13 cellular contexts compared by ENCODE assay signal in genomic region chr19:38395381-38396127, GRCh38. TPM values are rescaled to one million over a fixed set of nuclear protein-coding genes. Genes with fewer than 3 reads are reported as not detected.
A peak's percentile ranks its signal among the peaks of the same experiment; 100 is the strongest.
DNase-seq lines count a peak whose midpoint lies in the region; ATAC-seq, FAIRE-seq and TF ChIP-seq lines count a peak whose summit lies in the region.
"Had no signal": no experiment of that assay in that cellular context is flagged by ENCODE, and none has a peak within 500 bp of the region (broad histone marks: within the 10 kb centered on the region; RNA-seq: fewer than 3 reads in every experiment).

No MANE protein-coding gene starts in this region.

- CTCF ChIA-PET in HepG2 (lab: Yijun Ruan, JAX; ENCODE audit: low intra/inter-chr PET ratio, low total read pairs), result no interaction called here
- CTCF ChIA-PET in naive thymus-derived CD4-positive, alpha-beta T cell (lab: Charles Lee), result interaction anchor here (0.6 to 2.6 kb wide), 4 partner anchors 9 to 539 kb away, joined by 3 to 11 read pairs (median 3); partner anchors contain the start of gene PSMD8

- H3K27ac ChIP-seq in HepG2 (ENCODE audit: extremely low read length, insufficient read depth, low read length) (no peak overlapping the region), right lobe of liver (no peak overlapping the region)
- H3K27ac ChIP-seq in naive thymus-derived CD4-positive, alpha-beta T cell (ENCODE audit: low read depth, low read length), result peak overlapping the region; percentile 60

- FAIRE-seq in HepG2 (lab: Jason Lieb, UNC), result no peak
- FAIRE-seq: GM18507 had no signal

- no peak overlapping the region for H3K4me2 ChIP-seq in HepG2 (ENCODE audit: low read depth, low read length)

- H3K4me3 ChIP-seq in HepG2 (replicated peaks in 1 of 3; ENCODE audit: insufficient read depth in 1 of 3, low read depth in 2 of 3, low read length in 3 of 3), result no peak overlapping the region
- H3K4me3 ChIP-seq in right lobe of liver, result no peak overlapping the region
- H3K4me3 ChIP-seq in naive thymus-derived CD4-positive, alpha-beta T cell (ENCODE audit: low read length), result peak overlapping the region; percentile 56

- H3K36me3 ChIP-seq in HepG2 (replicated peaks in 1 of 2; ENCODE audit: control insufficient read depth in 1 of 2, insufficient read depth in 2 of 2, low read length in 2 of 2) (no peaks in the 10 kb centered on the region), right lobe of liver (no peaks in the 10 kb centered on the region)
- H3K36me3 ChIP-seq in naive thymus-derived CD4-positive, alpha-beta T cell (ENCODE audit: control insufficient read depth in 2 of 3, insufficient read depth in 3 of 3, low read length in 3 of 3), result no peaks in the 10 kb centered on the region

- no peaks in the 10 kb centered on the region for H3K79me2 ChIP-seq in HepG2 (ENCODE audit: insufficient read depth, low read length)

- DNase-seq in HepG2 (ENCODE audit: low spot score), result no peak
- no peak for DNase-seq in right lobe of liver
- DNase-seq in naive thymus-derived CD4-positive, alpha-beta T cell, result peak in 8 of 9 donors; percentile 36 to 66 (median 58)
- DNase-seq in pons (ENCODE audit: low spot score), result no peak
- DNase-seq: HFFc6, NCI-H510A treated with DMSO at 0.1 percent for 48 hours had no signal

- peak overlapping the region; percentile 84 for H3K4me3 Mint-ChIP-seq in activated naive CD4-positive, alpha-beta T cell treated with anti-CD3 and anti-CD28 coated beads, Interleukin-2, amount 50 U/mL, for 24 hours
- peak overlapping the region; percentile 65 to 84 (median 81) for H3K4me3 Mint-ChIP-seq in naive thymus-derived CD4-positive, alpha-beta T cell
- H3K4me3 Mint-ChIP-seq: HFFc6 had no signal

- intact Hi-C loops in HepG2 (cut with micrococcal nuclease; ENCODE audit: unreplicated experiment), result no loop called here
- intact Hi-C loops in right lobe of liver (cut with DNase I), result loop anchor here in 1 of 2 donors (10.0 kb wide), 1 partner anchor 229 kb away; no protein-coding TSS in a partner anchor
- intact Hi-C loops in naive thymus-derived CD4-positive, alpha-beta T cell (cut with micrococcal nuclease), result loop anchor here (2.0 to 10.0 kb wide), 2 partner anchors 455 to 949 kb away; partner anchors contain the start of gene SAMD4B (in 1 of the 2)

- no peak for TF ChIP-seq RAD21 in HepG2 (CRISPR knock-in tag; IDR thresholded peaks at IDR 0.05)

- H4K20me1 ChIP-seq in HepG2 (ENCODE audit: insufficient read depth, low read length), result no peaks in the 10 kb centered on the region

- no peaks in the 10 kb centered on the region for H3K9me3 ChIP-seq in HepG2 (ENCODE audit: low read length)
- no peaks in the 10 kb centered on the region for H3K9me3 ChIP-seq in right lobe of liver
- no peaks in the 10 kb centered on the region for H3K9me3 ChIP-seq in naive thymus-derived CD4-positive, alpha-beta T cell (ENCODE audit: control insufficient read depth in 2 of 3, low read length in 3 of 3)

- no peaks in the 10 kb centered on the region for H3K36me3 Mint-ChIP-seq in activated naive CD4-positive, alpha-beta T cell treated with anti-CD3 and anti-CD28 coated beads, Interleukin-2, amount 50 U/mL, for 24 hours
- H3K36me3 Mint-ChIP-seq in naive thymus-derived CD4-positive, alpha-beta T cell, result peaks cover 0 to 5% (median 0%) of the 10 kb centered on the region in 5 donors

- in situ Hi-C loops in HepG2 (cut with HindIII; ENCODE audit: extremely low pct_ligation_motif_present, low pct_unique_long_range_greater_than_20kb), result no loop called here

- peaks cover 28% of the 10 kb centered on the region for H3K4me1 Mint-ChIP-seq in activated naive CD4-positive, alpha-beta T cell treated with anti-CD3 and anti-CD28 coated beads, Interleukin-2, amount 50 U/mL, for 24 hours
- peaks cover 8 to 27% (median 22%) of the 10 kb centered on the region in 7 donors for H3K4me1 Mint-ChIP-seq in naive thymus-derived CD4-positive, alpha-beta T cell

- TF ChIP-seq EP300 in HepG2 (IDR thresholded peaks at IDR 0.05; ENCODE audit: low read depth in 2 of 2, low read length in 2 of 2), result no peak
- TF ChIP-seq EP300 in HepG2 (CRISPR knock-in tag; IDR thresholded peaks at IDR 0.05; ENCODE audit: borderline replicate concordance), result no peak

- ATAC-seq in HepG2, result no peak
- no peak for ATAC-seq in right lobe of liver
- ATAC-seq in naive thymus-derived CD4-positive, alpha-beta T cell, result peak; percentile 79
- no peak for ATAC-seq in GM18498 (IDR thresholded peaks at IDR 0.05; ENCODE audit: unreplicated experiment)
- ATAC-seq in HG03520 (IDR thresholded peaks at IDR 0.05; ENCODE audit: unreplicated experiment), result no peak
- no peak for ATAC-seq in GM21786 (IDR thresholded peaks at IDR 0.05; ENCODE audit: unreplicated experiment)

- no peak for TF ChIP-seq CTCF in HepG2 (CRISPR knock-in tag; IDR thresholded peaks at IDR 0.05)
- TF ChIP-seq CTCF in right lobe of liver (IDR thresholded peaks at IDR 0.05), result no peak

- POLR2A ChIA-PET in HepG2 (lab: Yijun Ruan, JAX), result no interaction called here
- POLR2A ChIA-PET in naive thymus-derived CD4-positive, alpha-beta T cell (lab: Charles Lee), result interaction anchor here (0.7 to 2.1 kb wide), 5 partner anchors 7 to 20 kb away, joined by 3 to 15 read pairs (median 6); partner anchors contain the start of genes FAM98C, GGN and PSMD8

- H3K4me1 ChIP-seq in HepG2 (ENCODE audit: insufficient read depth, low read length) (peaks cover 25% of the 10 kb centered on the region), right lobe of liver (no peaks in the 10 kb centered on the region)
- H3K4me1 ChIP-seq in naive thymus-derived CD4-positive, alpha-beta T cell (ENCODE audit: control insufficient read depth in 2 of 2, insufficient read depth in 2 of 2, low read length in 2 of 2), result peaks cover 5 to 19% of the 10 kb centered on the region in 2 donors

- no peak overlapping the region for H3K27ac Mint-ChIP-seq in activated naive CD4-positive, alpha-beta T cell treated with anti-CD3 and anti-CD28 coated beads, Interleukin-2, amount 50 U/mL, for 24 hours
- peak overlapping the region; percentile 5 to 91 (median 80) for H3K27ac Mint-ChIP-seq in naive thymus-derived CD4-positive, alpha-beta T cell
- H3K27ac Mint-ChIP-seq: HFFc6 had no signal

- TF ChIP-seq POLR2A in HepG2 (IDR thresholded peaks at IDR 0.05; ENCODE audit: insufficient read depth in 1 of 2, low read depth in 2 of 2, low read length in 2 of 2), result no peak
- no peak for TF ChIP-seq POLR2A in right lobe of liver (IDR thresholded peaks at IDR 0.05)

- H3K9ac ChIP-seq in HepG2 (ENCODE audit: insufficient read depth, low read depth, low read length), result no peak overlapping the region

- H3K27me3 Mint-ChIP-seq in activated naive CD4-positive, alpha-beta T cell treated with anti-CD3 and anti-CD28 coated beads, Interleukin-2, amount 50 U/mL, for 24 hours, result no peaks in the 10 kb centered on the region
- H3K27me3 Mint-ChIP-seq in naive thymus-derived CD4-positive, alpha-beta T cell, result peaks cover 0 to 33% (median 5%) of the 10 kb centered on the region in 5 donors

- 48% methylated on average over 7 of the region's 88 CpGs for whole genome bisulfite sequencing in HepG2 (ENCODE audit: low lambda C conversion rate)
- WGBS in right lobe of liver (ENCODE audit: insufficient coverage, low coverage, low lambda C conversion rate, missing lambda C conversion rate), result no CpG with 5 or more reads among the region's 88 CpGs

- BruUV-seq in HepG2 (replicated peaks; lab: Mats Ljungman, UMichigan), result no TSS peak

- peaks cover 4 to 41% of the 10 kb centered on the region in 2 experiments; a peak in 4 of 5 replicates for H3K27me3 ChIP-seq in HepG2 (ENCODE audit: control insufficient read depth in 1 of 2, insufficient read depth in 2 of 2, low read length in 2 of 2)
- H3K27me3 ChIP-seq in right lobe of liver, result no peaks in the 10 kb centered on the region
- H3K27me3 ChIP-seq in naive thymus-derived CD4-positive, alpha-beta T cell (ENCODE audit: control insufficient read depth in 2 of 2, insufficient read depth in 2 of 2, low read length in 2 of 2), result no peaks in the 10 kb centered on the region

- no peak overlapping the region for H2AFZ ChIP-seq in HepG2 (ENCODE audit: low read length)

- no peaks in the 10 kb centered on the region for H3K9me3 Mint-ChIP-seq in activated naive CD4-positive, alpha-beta T cell treated with anti-CD3 and anti-CD28 coated beads, Interleukin-2, amount 50 U/mL, for 24 hours
- H3K9me3 Mint-ChIP-seq in naive thymus-derived CD4-positive, alpha-beta T cell, result no peaks in the 10 kb centered on the region
- H3K9me3 Mint-ChIP-seq: HFFc6 had no signal

RNA-seq across cellular contexts. Expression of gene SPRED3, which starts 7.1 kb away (rescaled TPM):
- total RNA-seq in HepG2 (2016; rRNA removed; fragmentation: Illumina TruSeq; extraction: Trizol), result 0.06 and 0.15 TPM in 2 replicates
- 0.09 TPM in 1 of 2 replicates, not detected in the other for total RNA-seq in HepG2 (2016; cell fraction: cytosol; rRNA removed; fragmentation: Illumina TruSeq; extraction: Trizol; ENCODE audit: low read depth)
- total RNA-seq in HepG2 (2016; cell fraction: insoluble cytoplasmic fraction; rRNA removed; fragmentation: Illumina TruSeq; extraction: Trizol), result 0.19 TPM in 1 of 2 replicates, not detected in the other
- 0.15 and 0.28 TPM in 2 replicates for total RNA-seq in HepG2 (2016; cell fraction: membrane; rRNA removed; fragmentation: Illumina TruSeq; extraction: Trizol)
- total RNA-seq in HepG2 (2016; cell fraction: nucleus; rRNA removed; fragmentation: Illumina TruSeq; extraction: Trizol), result not detected in 2 replicates
- 0.17 and 0.54 TPM in 2 replicates for polyA plus RNA-seq in HepG2 (2011; rRNA removed)
- 0.04 and 0.08 TPM in 2 replicates for polyA plus RNA-seq in HepG2 (2011; cell fraction: cytosol; rRNA removed)
- polyA plus RNA-seq in HepG2 (2011; cell fraction: nucleus; rRNA removed), result 2.7 TPM in 2 replicates
- polyA plus RNA-seq in HepG2 (2012), result 0.03 and 0.43 TPM in 2 replicates
- polyA plus RNA-seq in HepG2 (2016; cell fraction: cytosol; fragmentation: Illumina TruSeq; extraction: Trizol; ENCODE audit: low read depth), result 0.02 TPM in 2 replicates
- 0.10 and 0.17 TPM in 2 replicates for polyA plus RNA-seq in HepG2 (2016; cell fraction: insoluble cytoplasmic fraction; fragmentation: Illumina TruSeq; extraction: Trizol; ENCODE audit: low read depth)
- polyA plus RNA-seq in HepG2 (2016; cell fraction: membrane; fragmentation: Illumina TruSeq; extraction: Trizol; ENCODE audit: low read depth), result 0.13 TPM in 2 replicates
- 0.59 and 2.3 TPM in 2 replicates for polyA plus RNA-seq in HepG2 (2016; cell fraction: nucleus; fragmentation: Illumina TruSeq; extraction: Trizol; ENCODE audit: insufficient read depth, low read depth)
- 0.44 and 2.6 TPM in 2 replicates for polyA minus RNA-seq in HepG2 (2011; rRNA and poly(A)+ RNA removed; ENCODE audit: low replicate concordance)
- polyA minus RNA-seq in HepG2 (2011; cell fraction: cytosol; rRNA and poly(A)+ RNA removed), result not detected in 2 replicates
- 1.5 and 1.7 TPM in 2 replicates for polyA minus RNA-seq in HepG2 (2011; cell fraction: nucleus; rRNA and poly(A)+ RNA removed)
- under 1 TPM in 4 of 6 experiments, not detected in 2; 0.12 to 0.37 (median 0.22) TPM for total RNA-seq in right lobe of liver
- 1 to 10 TPM; 1.6 to 2.9 (median 2.6) TPM for total RNA-seq in naive thymus-derived CD4-positive, alpha-beta T cell
- polyA plus RNA-seq in naive thymus-derived CD4-positive, alpha-beta T cell, result under 1 TPM; 0.12 to 0.22 TPM

RNA-seq across cellular contexts. Expression of gene FAM98C, which starts 7.3 kb away (rescaled TPM):
- total RNA-seq in HepG2 (2016; rRNA removed; fragmentation: Illumina TruSeq; extraction: Trizol) (7.4 and 10.0 TPM in 2 replicates), right lobe of liver (10 to 100 TPM in 3 of 6 experiments, 1 to 10 TPM in 3; 7.6 to 19.8 (median 9.8) TPM)
- 6.0 TPM in 2 replicates for total RNA-seq in HepG2 (2016; cell fraction: cytosol; rRNA removed; fragmentation: Illumina TruSeq; extraction: Trizol; ENCODE audit: low read depth)
- 6.7 and 10.1 TPM in 2 replicates for total RNA-seq in HepG2 (2016; cell fraction: insoluble cytoplasmic fraction; rRNA removed; fragmentation: Illumina TruSeq; extraction: Trizol)
- 6.6 and 6.9 TPM in 2 replicates for total RNA-seq in HepG2 (2016; cell fraction: membrane; rRNA removed; fragmentation: Illumina TruSeq; extraction: Trizol)
- total RNA-seq in HepG2 (2016; cell fraction: nucleus; rRNA removed; fragmentation: Illumina TruSeq; extraction: Trizol), result 7.8 and 8.6 TPM in 2 replicates
- polyA plus RNA-seq in HepG2 (2011; rRNA removed), result 11.0 and 11.5 TPM in 2 replicates
- polyA plus RNA-seq in HepG2 (2011; cell fraction: cytosol; rRNA removed), result 5.8 and 10.9 TPM in 2 replicates
- polyA plus RNA-seq in HepG2 (2011; cell fraction: nucleus; rRNA removed), result 28.8 and 32.0 TPM in 2 replicates
- polyA plus RNA-seq in HepG2 (2012), result 5.4 and 7.0 TPM in 2 replicates
- 5.1 and 5.9 TPM in 2 replicates for polyA plus RNA-seq in HepG2 (2016; cell fraction: cytosol; fragmentation: Illumina TruSeq; extraction: Trizol; ENCODE audit: low read depth)
- 7.4 and 8.0 TPM in 2 replicates for polyA plus RNA-seq in HepG2 (2016; cell fraction: insoluble cytoplasmic fraction; fragmentation: Illumina TruSeq; extraction: Trizol; ENCODE audit: low read depth)
- polyA plus RNA-seq in HepG2 (2016; cell fraction: membrane; fragmentation: Illumina TruSeq; extraction: Trizol; ENCODE audit: low read depth), result 5.4 and 6.1 TPM in 2 replicates
- 18.2 and 20.4 TPM in 2 replicates for polyA plus RNA-seq in HepG2 (2016; cell fraction: nucleus; fragmentation: Illumina TruSeq; extraction: Trizol; ENCODE audit: insufficient read depth, low read depth)
- polyA minus RNA-seq in HepG2 (2011; rRNA and poly(A)+ RNA removed; ENCODE audit: low replicate concordance), result 5.8 and 6.2 TPM in 2 replicates
- polyA minus RNA-seq in HepG2 (2011; cell fraction: cytosol; rRNA and poly(A)+ RNA removed), result 4.2 and 5.5 TPM in 2 replicates
- 3.7 and 4.5 TPM in 2 replicates for polyA minus RNA-seq in HepG2 (2011; cell fraction: nucleus; rRNA and poly(A)+ RNA removed)
- 10 to 100 TPM; 33.8 to 56.5 (median 44.7) TPM for total RNA-seq in naive thymus-derived CD4-positive, alpha-beta T cell
- polyA plus RNA-seq in naive thymus-derived CD4-positive, alpha-beta T cell, result 10 to 100 TPM; 16.2 to 29.0 TPM

RNA-seq across cellular contexts. Expression of gene GGN, which starts 7.7 kb away (rescaled TPM):
- not detected in 2 replicates for total RNA-seq in HepG2 (2016; rRNA removed; fragmentation: Illumina TruSeq; extraction: Trizol)
- not detected in 2 replicates for total RNA-seq in HepG2 (2016; cell fraction: cytosol; rRNA removed; fragmentation: Illumina TruSeq; extraction: Trizol; ENCODE audit: low read depth)
- total RNA-seq in HepG2 (2016; cell fraction: insoluble cytoplasmic fraction; rRNA removed; fragmentation: Illumina TruSeq; extraction: Trizol), result not detected in 2 replicates
- total RNA-seq in HepG2 (2016; cell fraction: membrane; rRNA removed; fragmentation: Illumina TruSeq; extraction: Trizol), result not detected in 2 replicates
- total RNA-seq in HepG2 (2016; cell fraction: nucleus; rRNA removed; fragmentation: Illumina TruSeq; extraction: Trizol), result not detected in 2 replicates
- polyA plus RNA-seq in HepG2 (2011; rRNA removed), result 0.07 TPM in 1 of 2 replicates, not detected in the other
- not detected in 2 replicates for polyA plus RNA-seq in HepG2 (2011; cell fraction: cytosol; rRNA removed)
- polyA plus RNA-seq in HepG2 (2011; cell fraction: nucleus; rRNA removed), result 0.06 and 0.14 TPM in 2 replicates
- polyA plus RNA-seq in HepG2 (2012), result 0.08 and 0.28 TPM in 2 replicates
- not detected in 2 replicates for polyA plus RNA-seq in HepG2 (2016; cell fraction: cytosol; fragmentation: Illumina TruSeq; extraction: Trizol; ENCODE audit: low read depth)
- not detected in 2 replicates for polyA plus RNA-seq in HepG2 (2016; cell fraction: insoluble cytoplasmic fraction; fragmentation: Illumina TruSeq; extraction: Trizol; ENCODE audit: low read depth)
- polyA plus RNA-seq in HepG2 (2016; cell fraction: membrane; fragmentation: Illumina TruSeq; extraction: Trizol; ENCODE audit: low read depth), result not detected in 2 replicates
- not detected in 2 replicates for polyA plus RNA-seq in HepG2 (2016; cell fraction: nucleus; fragmentation: Illumina TruSeq; extraction: Trizol; ENCODE audit: insufficient read depth, low read depth)
- polyA minus RNA-seq in HepG2 (2011; rRNA and poly(A)+ RNA removed; ENCODE audit: low replicate concordance), result not detected in 2 replicates
- not detected in 2 replicates for polyA minus RNA-seq in HepG2 (2011; cell fraction: cytosol; rRNA and poly(A)+ RNA removed)
- polyA minus RNA-seq in HepG2 (2011; cell fraction: nucleus; rRNA and poly(A)+ RNA removed), result not detected in 2 replicates
- not detected for total RNA-seq in right lobe of liver
- under 1 TPM in 3 of 5 experiments, not detected in 2; 0.29 to 0.60 (median 0.39) TPM for total RNA-seq in naive thymus-derived CD4-positive, alpha-beta T cell
- not detected for polyA plus RNA-seq in naive thymus-derived CD4-positive, alpha-beta T cell

RNA-seq across cellular contexts. Expression of gene PSMD8, which starts 21.2 kb away (rescaled TPM):
- total RNA-seq in HepG2 (2016; rRNA removed; fragmentation: Illumina TruSeq; extraction: Trizol) (162 and 182 TPM in 2 replicates), right lobe of liver (100 to 1,000 TPM in 2 of 6 experiments, 10 to 100 TPM in 4; 69.2 to 181 (median 75.2) TPM)
- 33.9 and 38.1 TPM in 2 replicates for total RNA-seq in HepG2 (2016; cell fraction: cytosol; rRNA removed; fragmentation: Illumina TruSeq; extraction: Trizol; ENCODE audit: low read depth)
- 152 and 200 TPM in 2 replicates for total RNA-seq in HepG2 (2016; cell fraction: insoluble cytoplasmic fraction; rRNA removed; fragmentation: Illumina TruSeq; extraction: Trizol)
- 48.9 and 51.9 TPM in 2 replicates for total RNA-seq in HepG2 (2016; cell fraction: membrane; rRNA removed; fragmentation: Illumina TruSeq; extraction: Trizol)
- total RNA-seq in HepG2 (2016; cell fraction: nucleus; rRNA removed; fragmentation: Illumina TruSeq; extraction: Trizol), result 54.2 and 57.6 TPM in 2 replicates
- 296 and 301 TPM in 2 replicates for polyA plus RNA-seq in HepG2 (2011; rRNA removed)
- 291 and 381 TPM in 2 replicates for polyA plus RNA-seq in HepG2 (2011; cell fraction: cytosol; rRNA removed)
- 94.6 and 107 TPM in 2 replicates for polyA plus RNA-seq in HepG2 (2011; cell fraction: nucleus; rRNA removed)
- 96.4 and 131 TPM in 2 replicates for polyA plus RNA-seq in HepG2 (2012)
- 42.7 and 43.8 TPM in 2 replicates for polyA plus RNA-seq in HepG2 (2016; cell fraction: cytosol; fragmentation: Illumina TruSeq; extraction: Trizol; ENCODE audit: low read depth)
- 227 and 233 TPM in 2 replicates for polyA plus RNA-seq in HepG2 (2016; cell fraction: insoluble cytoplasmic fraction; fragmentation: Illumina TruSeq; extraction: Trizol; ENCODE audit: low read depth)
- 48.1 and 50.0 TPM in 2 replicates for polyA plus RNA-seq in HepG2 (2016; cell fraction: membrane; fragmentation: Illumina TruSeq; extraction: Trizol; ENCODE audit: low read depth)
- polyA plus RNA-seq in HepG2 (2016; cell fraction: nucleus; fragmentation: Illumina TruSeq; extraction: Trizol; ENCODE audit: insufficient read depth, low read depth), result 103 and 107 TPM in 2 replicates
- polyA minus RNA-seq in HepG2 (2011; rRNA and poly(A)+ RNA removed; ENCODE audit: low replicate concordance), result 239 and 250 TPM in 2 replicates
- polyA minus RNA-seq in HepG2 (2011; cell fraction: cytosol; rRNA and poly(A)+ RNA removed), result 71.2 and 79.0 TPM in 2 replicates
- polyA minus RNA-seq in HepG2 (2011; cell fraction: nucleus; rRNA and poly(A)+ RNA removed), result 39.3 and 41.1 TPM in 2 replicates
- total RNA-seq in naive thymus-derived CD4-positive, alpha-beta T cell, result 100 to 1,000 TPM in 1 of 5 experiments, 10 to 100 TPM in 4; 68.4 to 181 (median 75.8) TPM
- 100 to 1,000 TPM; 141 to 144 TPM for polyA plus RNA-seq in naive thymus-derived CD4-positive, alpha-beta T cell

RNA-seq across cellular contexts. Expression of gene RASGRP4, which starts 30.5 kb away (rescaled TPM):
- total RNA-seq in HepG2 (2016; rRNA removed; fragmentation: Illumina TruSeq; extraction: Trizol) (not detected in 2 replicates), right lobe of liver (1 to 10 TPM in 2 of 6 experiments, under 1 TPM in 4; 0.77 to 1.5 (median 0.93) TPM)
- total RNA-seq in HepG2 (2016; cell fraction: cytosol; rRNA removed; fragmentation: Illumina TruSeq; extraction: Trizol; ENCODE audit: low read depth), result not detected in 2 replicates
- not detected in 2 replicates for total RNA-seq in HepG2 (2016; cell fraction: insoluble cytoplasmic fraction; rRNA removed; fragmentation: Illumina TruSeq; extraction: Trizol)
- not detected in 2 replicates for total RNA-seq in HepG2 (2016; cell fraction: membrane; rRNA removed; fragmentation: Illumina TruSeq; extraction: Trizol)
- total RNA-seq in HepG2 (2016; cell fraction: nucleus; rRNA removed; fragmentation: Illumina TruSeq; extraction: Trizol), result not detected in 2 replicates
- not detected in 2 replicates for polyA plus RNA-seq in HepG2 (2011; rRNA removed)
- polyA plus RNA-seq in HepG2 (2011; cell fraction: cytosol; rRNA removed), result not detected in 2 replicates
- polyA plus RNA-seq in HepG2 (2011; cell fraction: nucleus; rRNA removed), result not detected in 2 replicates
- polyA plus RNA-seq in HepG2 (2012), result 0.08 and 0.17 TPM in 2 replicates
- not detected in 2 replicates for polyA plus RNA-seq in HepG2 (2016; cell fraction: cytosol; fragmentation: Illumina TruSeq; extraction: Trizol; ENCODE audit: low read depth)
- polyA plus RNA-seq in HepG2 (2016; cell fraction: insoluble cytoplasmic fraction; fragmentation: Illumina TruSeq; extraction: Trizol; ENCODE audit: low read depth), result not detected in 2 replicates
- not detected in 2 replicates for polyA plus RNA-seq in HepG2 (2016; cell fraction: membrane; fragmentation: Illumina TruSeq; extraction: Trizol; ENCODE audit: low read depth)
- not detected in 2 replicates for polyA plus RNA-seq in HepG2 (2016; cell fraction: nucleus; fragmentation: Illumina TruSeq; extraction: Trizol; ENCODE audit: insufficient read depth, low read depth)
- polyA minus RNA-seq in HepG2 (2011; rRNA and poly(A)+ RNA removed; ENCODE audit: low replicate concordance), result not detected in 2 replicates
- polyA minus RNA-seq in HepG2 (2011; cell fraction: cytosol; rRNA and poly(A)+ RNA removed), result not detected in 2 replicates
- polyA minus RNA-seq in HepG2 (2011; cell fraction: nucleus; rRNA and poly(A)+ RNA removed), result not detected in 2 replicates
- total RNA-seq in naive thymus-derived CD4-positive, alpha-beta T cell, result 10 to 100 TPM in 1 of 5 experiments, 1 to 10 TPM in 2, under 1 TPM in 2; 0.16 to 32.7 (median 1.3) TPM
- polyA plus RNA-seq in naive thymus-derived CD4-positive, alpha-beta T cell, result under 1 TPM in 1 of 2 donors, not detected in 1; 0.14 TPM
- total RNA-seq: HFFc6, HT1080 had no signal
- polyA plus RNA-seq: neural cell had no signal

Comparison
In these comparisons a context has a peak if more than half of its experiments do, and no peak if none do; other contexts are left out.
1. DNase-seq: peak in naive thymus-derived CD4-positive, alpha-beta T cell (8 of 9); none in HepG2 (single experiment), right lobe of liver (0 of 3) and pons (single experiment).